ENCODE assay signal across 1 cellular context in genomic region chr12:4648099-4648498, GRCh38.
TF ChIP-seq lines count a peak whose summit lies in the region.

No MANE protein-coding gene starts in this region.

TF ChIP-seq in K562, 482 proteins besides CTCF, POLR2A, EP300 and RAD21 (continued from another document):
- TF ChIP-seq ZNF280B (CRISPR knock-in tag; IDR thresholded peaks at IDR 0.05) (no peak), ZBTB12 (CRISPR knock-in tag; IDR thresholded peaks at IDR 0.05) (no peak), GABPB1 (CRISPR knock-in tag; IDR thresholded peaks at IDR 0.05) (no peak), ZEB2 (IDR thresholded peaks at IDR 0.05) (no peak), ZNF589 (CRISPR knock-in tag; IDR thresholded peaks at IDR 0.05; ENCODE audit: low read depth) (no peak), NCOA4 (IDR thresholded peaks at IDR 0.05; ENCODE audit: partially characterized antibody) (no peak), HIVEP1 (CRISPR knock-in tag; IDR thresholded peaks at IDR 0.05) (no peak), ZC3H4 (CRISPR knock-in tag; IDR thresholded peaks at IDR 0.05; ENCODE audit: borderline replicate concordance) (no peak), TRIM28 (IDR thresholded peaks at IDR 0.05) (no peak), MECOM (CRISPR knock-in tag; IDR thresholded peaks at IDR 0.05) (no peak), ARID1B (IDR thresholded peaks at IDR 0.05) (no peak), ID3 (CRISPR knock-in tag; IDR thresholded peaks at IDR 0.05) (no peak), ID3 (tag; IDR thresholded peaks at IDR 0.05) (no peak), BCL6 (CRISPR knock-in tag; IDR thresholded peaks at IDR 0.05) (no peak), TSC22D4 (tag; IDR thresholded peaks at IDR 0.05) (no peak), FOXP1 (CRISPR knock-in tag; IDR thresholded peaks at IDR 0.05) (no peak)
